Comparison of ENCODE assay signal across 21 cellular contexts in the genomic region with DNA sequence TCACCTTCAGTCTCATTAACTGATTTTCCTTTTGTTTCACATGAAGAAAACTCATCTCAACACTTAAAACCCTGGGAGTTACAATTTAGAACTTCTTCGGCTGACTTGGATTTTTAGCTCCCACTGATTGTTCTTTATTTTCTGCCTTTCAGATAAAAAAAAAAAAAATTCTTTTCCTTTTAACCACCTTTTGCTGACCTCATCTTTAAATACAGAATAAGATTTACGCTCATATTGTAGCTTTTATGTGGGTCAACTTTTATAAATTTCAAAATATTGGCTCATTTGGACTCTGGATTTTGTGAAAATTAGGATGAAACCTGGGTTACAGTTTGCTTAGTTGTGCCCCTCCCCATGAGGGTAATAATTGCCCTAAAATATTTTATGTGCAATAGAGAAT.
"Had no signal": no experiment of that assay in that cellular context is flagged by ENCODE, and none has a peak within 500 bp of the region (broad histone marks: within the 10 kb centered on the region; RNA-seq: fewer than 3 reads in every experiment).

No MANE protein-coding gene starts in this region.

- H3K27me3 ChIP-seq: esophagus muscularis mucosa, foreskin keratinocyte, gastroesophageal sphincter, hepatocyte, left lung had no signal

- FAIRE-seq: colon, endothelial cell of umbilical vein, frontal cortex, keratinocyte had no signal

- H3K4me3 ChIP-seq: coronary artery, dorsolateral prefrontal cortex, esophagus muscularis mucosa, gastroesophageal sphincter, heart left ventricle, hepatocyte, left lung, lower lobe of right lung had no signal

- H2AFZ ChIP-seq: hepatocyte had no signal

- H3K9me3 ChIP-seq: esophagus muscularis mucosa, gastroesophageal sphincter, heart left ventricle, left lung, lower lobe of right lung had no signal

- DNase-seq: dermis blood vessel endothelial cell; dorsolateral prefrontal cortex; effector CD4-positive, alpha-beta T cell; effector memory CD4-positive, alpha-beta T cell; foreskin keratinocyte; heart left ventricle; hypothalamus; immature natural killer cell; left cardiac atrium; left lung; left ventricle myocardium superior; lower lobe of right lung; mesenchymal stem cell had no signal

- ATAC-seq: foreskin keratinocyte, gastroesophageal sphincter, heart left ventricle, left cardiac atrium, left lung, left ventricle myocardium superior, lower lobe of right lung had no signal

- H3K27ac ChIP-seq: coronary artery, dorsolateral prefrontal cortex, esophagus muscularis mucosa, foreskin keratinocyte, gastroesophageal sphincter, heart left ventricle, hepatocyte, left lung, lower lobe of right lung had no signal

- H3K4me1 ChIP-seq: esophagus muscularis mucosa, foreskin keratinocyte, gastroesophageal sphincter, heart left ventricle, left lung, lower lobe of right lung had no signal

- H3K4me2 ChIP-seq: hepatocyte had no signal

- H3K79me2 ChIP-seq: hepatocyte had no signal

- H3K36me3 ChIP-seq: esophagus muscularis mucosa, gastroesophageal sphincter, heart left ventricle, left lung, lower lobe of right lung had no signal
